ENCODE assay signal across 18 cellular contexts in genomic region chr1:101389547-101389929, GRCh38.
DNase-seq lines count a peak whose midpoint lies in the region; ATAC-seq and TF ChIP-seq lines count a peak whose summit lies in the region.
"Had no signal": no experiment of that assay in that cellular context is flagged by ENCODE, and none has a peak within 500 bp of the region (broad histone marks: within the 10 kb centered on the region; RNA-seq: fewer than 3 reads in every experiment).

No MANE protein-coding gene starts in this region.

- POLR2A ChIA-PET in activated naive CD8-positive, alpha-beta T cell treated with anti-CD3 and anti-CD28 coated beads, Interleukin-2, amount 10 ng/mL, durations not matched to agents 7 days and 5 days (lab: Charles Lee) = interaction anchor here (0.6 kb wide), 1 partner anchor 65 kb away, joined by 3 read pairs; no protein-coding TSS in a partner anchor
- POLR2A ChIA-PET in activated B cell treated with CpG ODN at 0.5 μM for 24 hours (lab: Charles Lee) = interaction anchor here (0.9 to 1.4 kb wide), 3 partner anchors 18 to 80 kb away, joined by 3 to 7 read pairs (median 4); no protein-coding TSS in a partner anchor

- peaks cover 3% of the 10 kb centered on the region for H3K36me3 Mint-ChIP-seq in activated naive CD8-positive, alpha-beta T cell treated with anti-CD3 and anti-CD28 coated beads, Interleukin-2, amount 10 ng/mL, durations not matched to agents 7 days and 5 days
- peaks cover 3% of the 10 kb centered on the region for H3K36me3 Mint-ChIP-seq in activated naive CD8-positive, alpha-beta T cell treated with anti-CD3 and anti-CD28 coated beads for 36 hours
- no peaks in the 10 kb centered on the region for H3K36me3 Mint-ChIP-seq in activated B cell treated with CpG ODN at 0.5 μM for 24 hours (ENCODE audit: low read depth)
- H3K36me3 Mint-ChIP-seq: natural killer cell treated with Interleukin-12 subunit alpha and Interleukin-12 subunit beta and Interleukin-15 and Interleukin-18, amount 100 ng/mL, for 72 hours had no signal

- H3K4me1 Mint-ChIP-seq in activated naive CD8-positive, alpha-beta T cell treated with anti-CD3 and anti-CD28 coated beads, Interleukin-2, amount 10 ng/mL, durations not matched to agents 7 days and 5 days = peaks cover 9% of the 10 kb centered on the region
- H3K4me1 Mint-ChIP-seq in activated naive CD8-positive, alpha-beta T cell treated with anti-CD3 and anti-CD28 coated beads for 36 hours = peaks cover 5% of the 10 kb centered on the region
- H3K4me1 Mint-ChIP-seq in activated B cell treated with CpG ODN at 0.5 μM for 24 hours = peaks cover 46% of the 10 kb centered on the region
- H3K4me1 Mint-ChIP-seq in stimulated activated naive CD8-positive, alpha-beta T cell treated with anti-CD3 and anti-CD28 coated beads, Interleukin-15, amount 100 ng/mL, for 72 hours = peaks cover 7% of the 10 kb centered on the region

- peak; percentile 12 for ATAC-seq in activated naive CD8-positive, alpha-beta T cell treated with anti-CD3 and anti-CD28 coated beads, Interleukin-2, amount 10 ng/mL, durations not matched to agents 7 days and 5 days (ENCODE audit: low read depth)
- ATAC-seq in HG02870 (IDR thresholded peaks at IDR 0.05; ENCODE audit: unreplicated experiment) (peak; percentile 1), activated B cell treated with CpG ODN at 0.5 μM for 24 hours (ENCODE audit: low read depth) (no peak), GM18502 (IDR thresholded peaks at IDR 0.05; ENCODE audit: poor library complexity, unreplicated experiment) (no peak)
- ATAC-seq in stimulated activated naive CD8-positive, alpha-beta T cell treated with anti-CD3 and anti-CD28 coated beads, Interleukin-15, amount 100 ng/mL, for 72 hours = peak; percentile 45
- ATAC-seq: body of pancreas had no signal

- CTCF ChIA-PET in activated B cell treated with CpG ODN at 0.5 μM for 24 hours (lab: Charles Lee) = interaction anchor here (1.4 kb wide), 1 partner anchor 32 kb away, joined by 4 read pairs; no protein-coding TSS in a partner anchor

- peaks cover 2% of the 10 kb centered on the region for H3K27me3 Mint-ChIP-seq in activated naive CD8-positive, alpha-beta T cell treated with anti-CD3 and anti-CD28 coated beads, Interleukin-2, amount 10 ng/mL, durations not matched to agents 7 days and 5 days
- H3K27me3 Mint-ChIP-seq in activated naive CD8-positive, alpha-beta T cell treated with anti-CD3 and anti-CD28 coated beads for 36 hours = no peaks in the 10 kb centered on the region
- no peaks in the 10 kb centered on the region for H3K27me3 Mint-ChIP-seq in activated B cell treated with CpG ODN at 0.5 μM for 24 hours
- no peaks in the 10 kb centered on the region for H3K27me3 Mint-ChIP-seq in stimulated activated naive CD8-positive, alpha-beta T cell treated with anti-CD3 and anti-CD28 coated beads, Interleukin-15, amount 100 ng/mL, for 72 hours
- H3K27me3 Mint-ChIP-seq: natural killer cell treated with Interleukin-12 subunit alpha and Interleukin-12 subunit beta and Interleukin-15 and Interleukin-18, amount 100 ng/mL, for 72 hours had no signal

- H3K27ac Mint-ChIP-seq in activated naive CD8-positive, alpha-beta T cell treated with anti-CD3 and anti-CD28 coated beads, Interleukin-2, amount 10 ng/mL, durations not matched to agents 7 days and 5 days = peak overlapping the region; percentile 8
- no peak overlapping the region for H3K27ac Mint-ChIP-seq in activated naive CD8-positive, alpha-beta T cell treated with anti-CD3 and anti-CD28 coated beads for 36 hours
- H3K27ac Mint-ChIP-seq in activated B cell treated with CpG ODN at 0.5 μM for 24 hours = peak overlapping the region; percentile 87
- H3K27ac Mint-ChIP-seq in stimulated activated naive CD8-positive, alpha-beta T cell treated with anti-CD3 and anti-CD28 coated beads, Interleukin-15, amount 100 ng/mL, for 72 hours = peak overlapping the region; percentile 20 to 62

- no peak for DNase-seq in activated naive CD8-positive, alpha-beta T cell treated with anti-CD3 and anti-CD28 coated beads, Interleukin-2, amount 10 ng/mL, durations not matched to agents 7 days and 5 days
- DNase-seq in activated naive CD8-positive, alpha-beta T cell treated with anti-CD3 and anti-CD28 coated beads for 36 hours = no peak
- DNase-seq in activated B cell treated with CpG ODN at 0.5 μM for 24 hours = no peak
- no peak for DNase-seq in stimulated activated naive CD8-positive, alpha-beta T cell treated with anti-CD3 and anti-CD28 coated beads, Interleukin-15, amount 100 ng/mL, for 72 hours
- DNase-seq in NCI-H2107 treated with DMSO at 0.1 percent for 48 hours (lab: John Stamatoyannopoulos, UW; ENCODE audit: unreplicated experiment) = no peak
- DNase-seq in stimulated activated naive CD4-positive, alpha-beta T cell (lab: John Stamatoyannopoulos, UW) = no peak
- DNase-seq: activated effector memory CD4-positive, alpha-beta T cell treated with anti-CD3 and anti-CD28 coated beads, Interleukin-2, amount 50 U/mL, for 16 hours; body of pancreas; Caco-2; cerebellar nuclear complex; H7; MM.1S; NCI-H1417 treated with DMSO at 0.1 percent for 48 hours; NCI-H510A; thyroid gland had no signal

- peaks cover 4% of the 10 kb centered on the region for H3K9me3 Mint-ChIP-seq in activated naive CD8-positive, alpha-beta T cell treated with anti-CD3 and anti-CD28 coated beads, Interleukin-2, amount 10 ng/mL, durations not matched to agents 7 days and 5 days
- H3K9me3 Mint-ChIP-seq in activated naive CD8-positive, alpha-beta T cell treated with anti-CD3 and anti-CD28 coated beads for 36 hours = peaks cover 9% of the 10 kb centered on the region
- peaks cover 10% of the 10 kb centered on the region for H3K9me3 Mint-ChIP-seq in activated B cell treated with CpG ODN at 0.5 μM for 24 hours
- H3K9me3 Mint-ChIP-seq in stimulated activated naive CD8-positive, alpha-beta T cell treated with anti-CD3 and anti-CD28 coated beads, Interleukin-15, amount 100 ng/mL, for 72 hours = peaks cover 16% of the 10 kb centered on the region in 2 donors

- TF ChIP-seq CTCF in activated B cell treated with CpG ODN at 0.5 μM for 24 hours (IDR thresholded peaks at IDR 0.05) = no peak

- H3K4me3 Mint-ChIP-seq in activated naive CD8-positive, alpha-beta T cell treated with anti-CD3 and anti-CD28 coated beads, Interleukin-2, amount 10 ng/mL, durations not matched to agents 7 days and 5 days = no peak overlapping the region
- no peak overlapping the region for H3K4me3 Mint-ChIP-seq in activated naive CD8-positive, alpha-beta T cell treated with anti-CD3 and anti-CD28 coated beads for 36 hours
- peak overlapping the region; percentile 32 for H3K4me3 Mint-ChIP-seq in activated B cell treated with CpG ODN at 0.5 μM for 24 hours
- H3K4me3 Mint-ChIP-seq in stimulated activated naive CD8-positive, alpha-beta T cell treated with anti-CD3 and anti-CD28 coated beads, Interleukin-15, amount 100 ng/mL, for 72 hours = no peak overlapping the region
- H3K4me3 Mint-ChIP-seq: natural killer cell treated with Interleukin-12 subunit alpha and Interleukin-12 subunit beta and Interleukin-15 and Interleukin-18, amount 100 ng/mL, for 72 hours had no signal

- intact Hi-C loops in activated B cell treated with CpG ODN at 0.5 μM for 24 hours (cut with micrococcal nuclease) = loop anchor here (1.0 kb wide), 2 partner anchors 18 to 47 kb away; no protein-coding TSS in a partner anchor

Comparison
In these comparisons a context has a peak if more than half of its experiments do, and no peak if none do; other contexts are left out.
1. ATAC-seq: peak in activated naive CD8-positive, alpha-beta T cell treated with anti-CD3 and anti-CD28 coated beads, Interleukin-2, amount 10 ng/mL, durations not matched to agents 7 days and 5 days (single experiment), HG02870 (single experiment) and stimulated activated naive CD8-positive, alpha-beta T cell treated with anti-CD3 and anti-CD28 coated beads, Interleukin-15, amount 100 ng/mL, for 72 hours (single experiment); none in activated B cell treated with CpG ODN at 0.5 μM for 24 hours (single experiment) and GM18502 (single experiment).